12 cellular contexts compared by ENCODE assay signal in genomic region chr22:32106930-32107329, GRCh38. TPM values are rescaled to one million over a fixed set of nuclear protein-coding genes. Genes with fewer than 3 reads are reported as not detected.
DNase-seq lines count a peak whose midpoint lies in the region; ATAC-seq, FAIRE-seq and TF ChIP-seq lines count a peak whose summit lies in the region.
"Had no signal": no experiment of that assay in that cellular context is flagged by ENCODE, and none has a peak within 500 bp of the region (broad histone marks: within the 10 kb centered on the region; RNA-seq: fewer than 3 reads in every experiment).

No MANE protein-coding gene starts in this region.

- no peak overlapping the region for H3K4me2 ChIP-seq in K562 (ENCODE audit: insufficient read depth, low read length)

- H3K27ac Mint-ChIP-seq in stimulated activated effector memory CD8-positive, alpha-beta T cell treated with anti-CD3 and anti-CD28 coated beads, Interleukin-12 subunit alpha, Interleukin-12 subunit beta, amount 100 ng/mL, for 72 hours = no peak overlapping the region
- H3K27ac Mint-ChIP-seq: mesothelial cell of epicardium had no signal

- TF ChIP-seq EP300 in K562 (IDR thresholded peaks at IDR 0.05; ENCODE audit: low read length) = no peak

- no peaks in the 10 kb centered on the region for H3K9me1 ChIP-seq in K562 (ENCODE audit: control insufficient read depth, insufficient read depth, low read length)

- H3K4me1 ChIP-seq in K562 (replicated peaks in 1 of 2; ENCODE audit: control insufficient read depth in 2 of 2, insufficient read depth in 2 of 2, low read length in 2 of 2) = no peaks in the 10 kb centered on the region
- H3K4me1 ChIP-seq: adrenal gland had no signal

- DNase-seq in NCI-H2171 treated with DMSO at 0.1 percent for 48 hours (lab: John Stamatoyannopoulos, UW) = peak; percentile 67
- DNase-seq in NCI-H2171 (lab: John Stamatoyannopoulos, UW) = no peak
- peak; percentile 17 for DNase-seq in NAMALWA (ENCODE audit: low spot score)
- DNase-seq in K562 (ENCODE audit: extremely low read depth in 1 of 4, low spot score in 3 of 4) = peak in 1 of 4 experiments; percentile 14
- DNase-seq in lung microvascular endothelial cell (ENCODE audit: low read depth in 2 of 2) = peak; percentile 39 to 43
- no peak for DNase-seq in stimulated activated effector memory CD8-positive, alpha-beta T cell treated with anti-CD3 and anti-CD28 coated beads, Interleukin-12 subunit alpha, Interleukin-12 subunit beta, amount 100 ng/mL, for 72 hours (ENCODE audit: low spot score in 2 of 2)
- DNase-seq: 8988T, adrenal gland had no signal

- no peaks in the 10 kb centered on the region for H3K36me3 Mint-ChIP-seq in stimulated activated effector memory CD8-positive, alpha-beta T cell treated with anti-CD3 and anti-CD28 coated beads, Interleukin-12 subunit alpha, Interleukin-12 subunit beta, amount 100 ng/mL, for 72 hours
- H3K36me3 Mint-ChIP-seq: mesothelial cell of epicardium had no signal

- in situ Hi-C loops in K562 (cut with MboI) = no loop called here

- no peak overlapping the region for H2AFZ ChIP-seq in K562 (ENCODE audit: low read depth, low read length)

- CTCF ChIA-PET in K562 (lab: Yijun Ruan, JAX; ENCODE audit: low intra/inter-chr PET ratio) = no interaction called here

- FAIRE-seq in K562 (lab: Jason Lieb, UNC) = no peak
- FAIRE-seq: G401.6 had no signal

- no peak for TF ChIP-seq RAD21 in K562 (CRISPR knock-in tag; conservative IDR thresholded peaks at IDR 0.05 in 1 of 2, IDR thresholded peaks at IDR 0.05 in 1 of 2)

- H3K9me3 Mint-ChIP-seq in stimulated activated effector memory CD8-positive, alpha-beta T cell treated with anti-CD3 and anti-CD28 coated beads, Interleukin-12 subunit alpha, Interleukin-12 subunit beta, amount 100 ng/mL, for 72 hours = no peaks in the 10 kb centered on the region
- H3K9me3 Mint-ChIP-seq: mesothelial cell of epicardium had no signal

- 0% methylated on average over 1 of the region's 1 CpG for WGBS in K562 (ENCODE audit: insufficient coverage, low coverage, missing lambda C conversion rate)

- H3K79me2 ChIP-seq in K562 (ENCODE audit: control insufficient read depth, insufficient read depth, low read length) = no peaks in the 10 kb centered on the region

- no peaks in the 10 kb centered on the region for H3K9me3 ChIP-seq in K562 (replicated peaks; ENCODE audit: control insufficient read depth, insufficient read depth, low read depth, low read length)
- H3K9me3 ChIP-seq: adrenal gland had no signal

- H3K4me1 Mint-ChIP-seq in stimulated activated effector memory CD8-positive, alpha-beta T cell treated with anti-CD3 and anti-CD28 coated beads, Interleukin-12 subunit alpha, Interleukin-12 subunit beta, amount 100 ng/mL, for 72 hours = no peaks in the 10 kb centered on the region
- H3K4me1 Mint-ChIP-seq: mesothelial cell of epicardium had no signal

- no peak overlapping the region for H3K9ac ChIP-seq in K562 (ENCODE audit: insufficient read depth in 1 of 2, low read depth in 2 of 2, low read length in 2 of 2)

- H3K4me3 Mint-ChIP-seq in stimulated activated effector memory CD8-positive, alpha-beta T cell treated with anti-CD3 and anti-CD28 coated beads, Interleukin-12 subunit alpha, Interleukin-12 subunit beta, amount 100 ng/mL, for 72 hours = no peak overlapping the region
- H3K4me3 Mint-ChIP-seq: mesothelial cell of epicardium had no signal

- no peaks in the 10 kb centered on the region for H3K36me3 ChIP-seq in K562 (ENCODE audit: control insufficient read depth, insufficient read depth, low read length)
- H3K36me3 ChIP-seq: adrenal gland had no signal

- POLR2A ChIA-PET in K562 (lab: Yijun Ruan, JAX) = interaction anchor here (0.6 kb wide), 1 partner anchor 640 kb away, joined by 3 read pairs; no protein-coding TSS in a partner anchor

- ATAC-seq in K562 (no peak), GM19455 (IDR thresholded peaks at IDR 0.05; ENCODE audit: unreplicated experiment) (no peak), HG02571 (IDR thresholded peaks at IDR 0.05; ENCODE audit: unreplicated experiment) (no peak)
- ATAC-seq in stimulated activated effector memory CD8-positive, alpha-beta T cell treated with anti-CD3 and anti-CD28 coated beads, Interleukin-12 subunit alpha, Interleukin-12 subunit beta, amount 100 ng/mL, for 72 hours = no peak

- no TSS peak for BruUV-seq in K562 (replicated peaks; lab: Mats Ljungman, UMichigan)

- intact Hi-C loops in K562 (cut with micrococcal nuclease) = no loop called here

- TF ChIP-seq CTCF in K562 (IDR thresholded peaks at IDR 0.05 in 2 of 3, conservative IDR thresholded peaks at IDR 0.05 in 1 of 3; ENCODE audit: insufficient read depth in 2 of 3, low read depth in 1 of 3, low read length in 3 of 3) = no peak

- no peak for TF ChIP-seq POLR2A in K562 (conservative IDR thresholded peaks at IDR 0.05)

- no peak overlapping the region for H3K27ac ChIP-seq in K562 (ENCODE audit: extremely low read depth, low read depth, low read length)
- H3K27ac ChIP-seq: adrenal gland had no signal

- no peak overlapping the region for H3K4me3 ChIP-seq in K562
- H3K4me3 ChIP-seq: adrenal gland had no signal

- H3K27me3 ChIP-seq in K562 (ENCODE audit: control insufficient read depth in 2 of 2, insufficient read depth in 2 of 2, low read length in 2 of 2) = no peaks in the 10 kb centered on the region

- H4K20me1 ChIP-seq in K562 (replicated peaks; ENCODE audit: control insufficient read depth, insufficient read depth, low read length) = no peaks in the 10 kb centered on the region

TF ChIP-seq in K562, 482 proteins besides CTCF, POLR2A, EP300 and RAD21:
- 0 out of 2 replicates have a peak, but pooled peaks have one; percentile 69 for TF ChIP-seq MIER1 (IDR thresholded peaks at IDR 0.05; ENCODE audit: low read depth)
- TF ChIP-seq REST (CRISPR knock-in tag; IDR thresholded peaks at IDR 0.05; ENCODE audit: low read depth) = peak; percentile 80
- peak in 1 of 2 experiments; percentile 61; a peak in 1 of 4 replicates for TF ChIP-seq SRF (CRISPR knock-in tag; IDR thresholded peaks at IDR 0.05)
- TF ChIP-seq BRF2 (IDR thresholded peaks at IDR 0.05; ENCODE audit: borderline replicate concordance, insufficient read depth, insufficient read length) = no peak
- peak; percentile 84 for TF ChIP-seq EHMT2 (IDR thresholded peaks at IDR 0.05)

RNA-seq across cellular contexts. Expression of gene C22orf42, which starts 52.2 kb away (rescaled TPM):
- not detected in 2 replicates for total RNA-seq in K562 (2011; cell fraction: chromatin; rRNA removed; ENCODE audit: low replicate concordance)
- not detected in 2 replicates for total RNA-seq in K562 (2011; cell fraction: nucleolus; rRNA removed)
- total RNA-seq in K562 (2011; cell fraction: nucleoplasm; rRNA removed) = not detected in 2 replicates
- total RNA-seq in K562 (2014; rRNA removed) (not detected in 2 replicates), K562 (2014; rRNA removed; fragmentation: Illumina TruSeq; extraction: Trizol) (not detected in 2 replicates), K562 (2015; rRNA removed; fragmentation: Illumina TruSeq; extraction: Trizol) (not detected in 2 replicates), K562 (2021) (not detected in 2 replicates), lung microvascular endothelial cell (not detected in 2 replicates)
- polyA plus RNA-seq in K562 (2011; rRNA removed) (not detected in 2 replicates), K562 (2014; fragmentation: Illumina TruSeq; extraction: Trizol) (not detected in 2 replicates), K562 (2014; fragmentation: Nextera tagmentation; extraction: Ambion mirVana) (not detected), K562 (2014; rRNA removed) (not detected in 2 replicates)
- polyA plus RNA-seq in K562 (2011; cell fraction: cytosol; rRNA removed) = not detected in 2 replicates
- polyA plus RNA-seq in K562 (2011; cell fraction: nucleus; rRNA removed) = not detected in 2 replicates
- polyA plus RNA-seq in K562 (2012) = not detected in 2 replicates
- not detected in 2 replicates for polyA minus RNA-seq in K562 (2011; rRNA and poly(A)+ RNA removed)
- not detected in 2 replicates for polyA minus RNA-seq in K562 (2011; cell fraction: cytosol; rRNA and poly(A)+ RNA removed)
- not detected in 2 replicates for polyA minus RNA-seq in K562 (2011; cell fraction: nucleus; rRNA and poly(A)+ RNA removed)
- total RNA-seq: mesothelial cell of epicardium had no signal

Comparison
In these comparisons a context has a peak if more than half of its experiments do, and no peak if none do; other contexts are left out.
1. DNase-seq: peak in NCI-H2171 treated with DMSO at 0.1 percent for 48 hours (single experiment), NAMALWA (single experiment) and lung microvascular endothelial cell (2 of 2); none in NCI-H2171 (single experiment) and stimulated activated effector memory CD8-positive, alpha-beta T cell treated with anti-CD3 and anti-CD28 coated beads, Interleukin-12 subunit alpha, Interleukin-12 subunit beta, amount 100 ng/mL, for 72 hours (0 of 2).